In the genomic region with DNA sequence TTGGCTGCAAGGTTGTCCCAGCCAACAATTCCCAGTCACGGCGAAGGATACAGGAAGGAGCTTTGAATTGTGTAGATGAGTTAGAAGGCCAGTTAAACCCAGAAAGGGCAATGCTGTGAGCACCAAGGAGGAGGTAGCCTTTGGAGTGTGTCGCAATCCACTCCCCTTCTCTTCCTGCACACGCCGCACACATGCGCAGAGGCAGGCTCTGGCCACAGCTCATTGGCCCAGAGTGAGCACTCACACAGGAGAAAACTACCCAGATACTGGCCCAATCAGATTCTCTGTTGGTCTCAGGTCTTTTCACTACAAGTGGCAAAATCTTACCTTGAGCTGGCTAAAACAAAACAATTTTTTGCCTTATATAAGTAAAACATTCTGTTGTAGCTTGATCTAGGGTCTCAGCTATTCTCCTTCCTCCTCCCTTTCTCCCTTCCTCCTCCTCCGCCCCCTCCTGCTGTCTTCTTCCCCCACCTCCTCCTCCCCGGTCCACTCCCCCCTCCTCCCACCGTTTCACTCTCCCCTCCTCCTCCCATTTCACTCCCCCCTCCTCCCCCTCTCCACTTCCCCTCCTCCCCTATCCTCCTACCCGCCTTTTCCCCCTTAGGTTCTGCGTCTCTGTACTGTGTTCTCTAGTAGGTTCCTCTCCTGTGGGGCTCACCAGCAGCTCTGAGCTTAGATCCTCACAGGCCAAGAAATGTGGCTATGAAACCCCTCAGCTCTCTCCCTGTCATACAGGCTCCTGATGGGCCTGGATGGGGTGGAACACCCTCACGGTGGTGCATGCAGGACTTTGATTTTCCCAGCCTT, we compare ENCODE assay signal across 1 cellular context.
TF ChIP-seq lines count a peak whose summit lies in the region.

No MANE protein-coding gene starts in this region.

TF ChIP-seq in WTC11, 78 proteins besides CTCF, POLR2A, EP300 and RAD21 (continued from another document):
- TF ChIP-seq, protein P1, sequence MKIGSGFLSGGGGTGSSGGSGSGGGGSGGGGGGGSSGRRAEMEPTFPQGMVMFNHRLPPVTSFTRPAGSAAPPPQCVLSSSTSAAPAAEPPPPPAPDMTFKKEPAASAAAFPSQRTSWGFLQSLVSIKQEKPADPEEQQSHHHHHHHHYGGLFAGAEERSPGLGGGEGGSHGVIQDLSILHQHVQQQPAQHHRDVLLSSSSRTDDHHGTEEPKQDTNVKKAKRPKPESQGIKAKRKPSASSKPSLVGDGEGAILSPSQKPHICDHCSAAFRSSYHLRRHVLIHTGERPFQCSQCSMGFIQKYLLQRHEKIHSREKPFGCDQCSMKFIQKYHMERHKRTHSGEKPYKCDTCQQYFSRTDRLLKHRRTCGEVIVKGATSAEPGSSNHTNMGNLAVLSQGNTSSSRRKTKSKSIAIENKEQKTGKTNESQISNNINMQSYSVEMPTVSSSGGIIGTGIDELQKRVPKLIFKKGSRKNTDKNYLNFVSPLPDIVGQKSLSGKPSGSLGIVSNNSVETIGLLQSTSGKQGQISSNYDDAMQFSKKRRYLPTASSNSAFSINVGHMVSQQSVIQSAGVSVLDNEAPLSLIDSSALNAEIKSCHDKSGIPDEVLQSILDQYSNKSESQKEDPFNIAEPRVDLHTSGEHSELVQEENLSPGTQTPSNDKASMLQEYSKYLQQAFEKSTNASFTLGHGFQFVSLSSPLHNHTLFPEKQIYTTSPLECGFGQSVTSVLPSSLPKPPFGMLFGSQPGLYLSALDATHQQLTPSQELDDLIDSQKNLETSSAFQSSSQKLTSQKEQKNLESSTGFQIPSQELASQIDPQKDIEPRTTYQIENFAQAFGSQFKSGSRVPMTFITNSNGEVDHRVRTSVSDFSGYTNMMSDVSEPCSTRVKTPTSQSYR (CRISPR knock-in tag; IDR thresholded peaks at IDR 0.05), result no peak
- no peak for TF ChIP-seq ESRRA (CRISPR knock-in tag; IDR thresholded peaks at IDR 0.05; ENCODE audit: borderline replicate concordance)
- TF ChIP-seq, protein P2, sequence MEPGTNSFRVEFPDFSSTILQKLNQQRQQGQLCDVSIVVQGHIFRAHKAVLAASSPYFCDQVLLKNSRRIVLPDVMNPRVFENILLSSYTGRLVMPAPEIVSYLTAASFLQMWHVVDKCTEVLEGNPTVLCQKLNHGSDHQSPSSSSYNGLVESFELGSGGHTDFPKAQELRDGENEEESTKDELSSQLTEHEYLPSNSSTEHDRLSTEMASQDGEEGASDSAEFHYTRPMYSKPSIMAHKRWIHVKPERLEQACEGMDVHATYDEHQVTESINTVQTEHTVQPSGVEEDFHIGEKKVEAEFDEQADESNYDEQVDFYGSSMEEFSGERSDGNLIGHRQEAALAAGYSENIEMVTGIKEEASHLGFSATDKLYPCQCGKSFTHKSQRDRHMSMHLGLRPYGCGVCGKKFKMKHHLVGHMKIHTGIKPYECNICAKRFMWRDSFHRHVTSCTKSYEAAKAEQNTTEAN (CRISPR knock-in tag; IDR thresholded peaks at IDR 0.05), result no peak
